ENCODE assay signal across 12 cellular contexts in genomic region chr3:69433016-69433937, GRCh38. TPM values are rescaled to one million over a fixed set of nuclear protein-coding genes. Genes with fewer than 3 reads are reported as not detected.
DNase-seq lines count a peak whose midpoint lies in the region; ATAC-seq and TF ChIP-seq lines count a peak whose summit lies in the region.
"Had no signal": no experiment of that assay in that cellular context is flagged by ENCODE, and none has a peak within 500 bp of the region (broad histone marks: within the 10 kb centered on the region; RNA-seq: fewer than 3 reads in every experiment).

No MANE protein-coding gene starts in this region.

- H2BK120ac ChIP-seq in neuronal stem cell (ENCODE audit: low read depth, low read length) = no peak overlapping the region

- H2AK5ac ChIP-seq in neuronal stem cell (ENCODE audit: low read depth, low read length) = no peak overlapping the region

- no peak overlapping the region for H3K27ac ChIP-seq in neuronal stem cell (replicated peaks; ENCODE audit: low read length)
- H3K27ac ChIP-seq: thoracic aorta had no signal

- H3K27me3 ChIP-seq in Loucy (ENCODE audit: insufficient read depth, low read length, poor library complexity, severe bottlenecking) (no peaks in the 10 kb centered on the region), neuronal stem cell (ENCODE audit: control insufficient read depth in 3 of 3, insufficient read depth in 3 of 3, low read depth in 1 of 3, low read length in 3 of 3) (no peaks in the 10 kb centered on the region)

- H4K91ac ChIP-seq in neuronal stem cell (ENCODE audit: low read depth, low read length, poor library complexity) = no peak overlapping the region

- H3K79me2 ChIP-seq in Loucy (ENCODE audit: insufficient read depth, low read length) = no peaks in the 10 kb centered on the region

- H3K23ac ChIP-seq in neuronal stem cell (ENCODE audit: low read depth, low read length, poor library complexity) = no peak overlapping the region

- H3K4me3 ChIP-seq in GM12865 (ENCODE audit: low read depth, low read length) (no peak overlapping the region), Loucy (ENCODE audit: low read length, poor library complexity, severe bottlenecking) (no peak overlapping the region), neuronal stem cell (ENCODE audit: low read length in 2 of 2) (no peak overlapping the region)
- H3K4me3 ChIP-seq: thoracic aorta had no signal

- H4K8ac ChIP-seq in neuronal stem cell (ENCODE audit: low read depth, low read length) = no peak overlapping the region

- H3K4me2 ChIP-seq in Loucy (ENCODE audit: low read depth, low read length, poor library complexity, severe bottlenecking) (no peak overlapping the region), neuronal stem cell (ENCODE audit: insufficient read depth, low read length, poor library complexity, severe bottlenecking) (no peak overlapping the region)

- no peaks in the 10 kb centered on the region for H3K4me1 ChIP-seq in Loucy (ENCODE audit: insufficient read depth, low read length, poor library complexity, severe bottlenecking)
- peaks cover 0 to 8% of the 10 kb centered on the region in 2 donors for H3K4me1 ChIP-seq in neuronal stem cell (ENCODE audit: control insufficient read depth in 2 of 2, insufficient read depth in 1 of 2, low read depth in 1 of 2, low read length in 2 of 2)

- H2BK12ac ChIP-seq in neuronal stem cell (ENCODE audit: low read length) = no peak overlapping the region

- peaks cover 15% of the 10 kb centered on the region for H3K4me1 Mint-ChIP-seq in central memory CD8-positive, alpha-beta T cell
- H3K4me1 Mint-ChIP-seq: CD4-positive, alpha-beta memory T cell had no signal

- DNase-seq in GM12865 (ENCODE audit: low read depth) (peak; percentile 41), neuronal stem cell (ENCODE audit: low spot score) (no peak), NCI-H187 (lab: John Stamatoyannopoulos, UW) (no peak)
- no peak for DNase-seq in central memory CD8-positive, alpha-beta T cell (ENCODE audit: low spot score in 2 of 2)
- DNase-seq: CD4-positive, alpha-beta memory T cell; Kasumi-1; mesendoderm had no signal

- no peaks in the 10 kb centered on the region for H3F3A ChIP-seq in Loucy (ENCODE audit: low read depth)

- no peak overlapping the region for H3K4ac ChIP-seq in neuronal stem cell (ENCODE audit: low read length)

- H2AFZ ChIP-seq in Loucy (ENCODE audit: low read length) = peak overlapping the region; percentile 3; the same call in 1 of the 2 replicates
- no peak overlapping the region for H2AFZ ChIP-seq in neuronal stem cell (ENCODE audit: low read length)

- no peak overlapping the region for H2BK5ac ChIP-seq in neuronal stem cell (ENCODE audit: low read length)

- no peaks in the 10 kb centered on the region for H3K9me3 Mint-ChIP-seq in central memory CD8-positive, alpha-beta T cell
- H3K9me3 Mint-ChIP-seq: CD4-positive, alpha-beta memory T cell; T-helper 1 cell treated with Interleukin-12 subunit alpha and Interleukin-12 subunit beta and Interleukin-4 antibody, amounts not matched to agents 30 μg/mL and 1 μg/mL, for 36 hours had no signal

- H3K4me3 Mint-ChIP-seq in central memory CD8-positive, alpha-beta T cell = no peak overlapping the region
- H3K4me3 Mint-ChIP-seq: CD4-positive, alpha-beta memory T cell; T-helper 1 cell treated with Interleukin-12 subunit alpha and Interleukin-12 subunit beta and Interleukin-4 antibody, amounts not matched to agents 30 μg/mL and 1 μg/mL, for 36 hours had no signal

- H3K9me2 ChIP-seq in Loucy (replicated peaks; ENCODE audit: low read depth, low read length) = no peaks in the 10 kb centered on the region

- no peaks in the 10 kb centered on the region for H4K20me1 ChIP-seq in Loucy (ENCODE audit: insufficient read depth, low read length, poor library complexity, severe bottlenecking)

- H3K27ac Mint-ChIP-seq in central memory CD8-positive, alpha-beta T cell (ENCODE audit: low read depth) = no peak overlapping the region
- H3K27ac Mint-ChIP-seq: CD4-positive, alpha-beta memory T cell; T-helper 1 cell treated with Interleukin-12 subunit alpha and Interleukin-12 subunit beta and Interleukin-4 antibody, amounts not matched to agents 30 μg/mL and 1 μg/mL, for 36 hours had no signal

- TF ChIP-seq CTCF in GM12865 (IDR thresholded peaks at IDR 0.05; ENCODE audit: insufficient read depth, low read depth, low read length, missing control alignments) = no peak
- no peak for TF ChIP-seq CTCF in Loucy (conservative IDR thresholded peaks at IDR 0.05; ENCODE audit: low read length)

- peak overlapping the region; percentile 14 for H3K14ac ChIP-seq in neuronal stem cell (ENCODE audit: low read length)

- H3K9me3 ChIP-seq in Loucy (ENCODE audit: insufficient read depth, low read depth, low read length) (no peaks in the 10 kb centered on the region), neuronal stem cell (replicated peaks in 1 of 2; ENCODE audit: control insufficient read depth in 2 of 2, insufficient read depth in 1 of 2, low read depth in 1 of 2, low read length in 2 of 2) (no peaks in the 10 kb centered on the region)
- H3K9me3 ChIP-seq: thoracic aorta had no signal

- H3K36me3 ChIP-seq in Loucy (ENCODE audit: insufficient read depth, low read length) (no peaks in the 10 kb centered on the region), neuronal stem cell (replicated peaks in 1 of 2; ENCODE audit: control insufficient read depth in 2 of 2, insufficient read depth in 2 of 2, low read length in 2 of 2) (no peaks in the 10 kb centered on the region)
- H3K36me3 ChIP-seq: thoracic aorta had no signal

- no peaks in the 10 kb centered on the region for H3K79me1 ChIP-seq in neuronal stem cell (ENCODE audit: low read depth, low read length)

- peak; percentile 73 for ATAC-seq in central memory CD8-positive, alpha-beta T cell (replicated peaks; ENCODE audit: extremely low read depth, poor library complexity, severe bottlenecking)
- no peak for ATAC-seq in GM21528 (IDR thresholded peaks at IDR 0.05; ENCODE audit: low FRiP score, unreplicated experiment)
- no peak for ATAC-seq in HG03432 (IDR thresholded peaks at IDR 0.05; ENCODE audit: unreplicated experiment)

- H3K9ac ChIP-seq in Loucy (ENCODE audit: low read depth, low read length, poor library complexity, severe bottlenecking) = no peak overlapping the region
- H3K9ac ChIP-seq in neuronal stem cell (ENCODE audit: low read depth, low read length, poor library complexity) = no peak overlapping the region

- H3K27me3 Mint-ChIP-seq in central memory CD8-positive, alpha-beta T cell = peaks cover 14% of the 10 kb centered on the region

- H2BK15ac ChIP-seq in neuronal stem cell (ENCODE audit: low read length) = no peak overlapping the region

- H3K18ac ChIP-seq in neuronal stem cell (ENCODE audit: low read length) = peak overlapping the region; percentile 73

- no CpG with 5 or more reads among the region's 7 CpGs for WGBS in neuronal stem cell (ENCODE audit: extremely low coverage in 2 of 2, insufficient read length in 2 of 2, insufficient replicate concordance in 1 of 2), 2 donors

- peaks cover 2% of the 10 kb centered on the region for H3K36me3 Mint-ChIP-seq in central memory CD8-positive, alpha-beta T cell (ENCODE audit: insufficient read depth)
- H3K36me3 Mint-ChIP-seq: CD4-positive, alpha-beta memory T cell had no signal

RNA-seq across cellular contexts. Expression of gene FRMD4B, which starts 47.4 kb away (rescaled TPM):
- 9.6 TPM for polyA plus RNA-seq in neuronal stem cell (2013, experiment 1 of 2)
- polyA plus RNA-seq in neuronal stem cell (2013, experiment 2 of 2) = 9.9 TPM
